Comparison of ENCODE assay signal across 1 cellular context in genomic region chr3:45080824-45081223, GRCh38.
A peak's percentile ranks its signal among the peaks of the same experiment; 100 is the strongest.
TF ChIP-seq lines count a peak whose summit lies in the region.

No MANE protein-coding gene starts in this region.

TF ChIP-seq in K562, 482 proteins besides CTCF, POLR2A, EP300 and RAD21:
- TF ChIP-seq ARID1B (IDR thresholded peaks at IDR 0.05) = no peak
- no peak for TF ChIP-seq PTTG1 (tag; IDR thresholded peaks at IDR 0.05; ENCODE audit: low read depth)
- no peak for TF ChIP-seq MTA1 (IDR thresholded peaks at IDR 0.05; ENCODE audit: borderline replicate concordance)
- no peak for TF ChIP-seq HNRNPUL1 (IDR thresholded peaks at IDR 0.05; ENCODE audit: low read length)
- TF ChIP-seq TRIM24 (IDR thresholded peaks at IDR 0.05) = no peak
- no peak for TF ChIP-seq MECOM (CRISPR knock-in tag; IDR thresholded peaks at IDR 0.05)
- TF ChIP-seq CLOCK (CRISPR knock-in tag; IDR thresholded peaks at IDR 0.05; ENCODE audit: borderline replicate concordance) = no peak
- TF ChIP-seq SRSF7 (optimal IDR thresholded peaks at IDR 0.05; ENCODE audit: low read depth, low read length) = no peak
- no peak for TF ChIP-seq NR2C1 (IDR thresholded peaks at IDR 0.05)
- no peak for TF ChIP-seq NR2C1 (tag; IDR thresholded peaks at IDR 0.05)
- peak; percentile 97 for TF ChIP-seq ZNF766 (CRISPR knock-in tag; conservative IDR thresholded peaks at IDR 0.05)
- TF ChIP-seq PURB (CRISPR knock-in tag; IDR thresholded peaks at IDR 0.05; ENCODE audit: low read depth) = no peak
- no peak for TF ChIP-seq PPARD (CRISPR knock-in tag; IDR thresholded peaks at IDR 0.05)
- TF ChIP-seq RERE (CRISPR knock-in tag; IDR thresholded peaks at IDR 0.05; ENCODE audit: borderline replicate concordance) = no peak
- TF ChIP-seq CBX3 (IDR thresholded peaks at IDR 0.05; ENCODE audit: borderline replicate concordance in 1 of 2, low read length in 2 of 2) = peak in 1 of 2 experiments; percentile 15; a peak in 1 of 3 replicates
- no peak for TF ChIP-seq WHSC1 (IDR thresholded peaks at IDR 0.05; ENCODE audit: low read length)
TF ChIP-seq in K562: peak in this region for 2.
